1 cellular context compared by ENCODE assay signal in the genomic region with DNA sequence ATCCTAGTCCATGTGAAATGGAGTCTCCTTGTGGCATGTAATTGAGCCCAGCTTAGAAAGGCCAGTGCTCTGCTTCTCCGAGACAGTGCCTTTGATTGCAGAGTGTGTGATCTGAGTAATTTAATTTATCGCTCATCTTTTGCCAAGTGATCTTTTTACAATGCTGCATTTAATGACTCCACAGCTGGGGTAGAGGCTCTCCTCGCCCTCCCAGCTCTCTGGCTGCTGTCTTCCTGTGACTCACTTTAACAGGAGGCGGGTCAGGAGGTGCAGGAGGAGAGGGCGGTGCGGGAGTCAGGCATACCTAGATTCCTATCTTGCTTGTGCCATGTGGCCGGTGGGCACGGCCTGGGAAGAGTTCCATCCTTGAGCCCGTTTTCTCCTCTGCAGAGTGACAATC.
TF ChIP-seq lines count a peak whose summit lies in the region.

No MANE protein-coding gene starts in this region.

TF ChIP-seq in HEK293, 187 proteins besides CTCF, POLR2A, EP300 and RAD21 (continued from another document and continues in another):
- TF ChIP-seq, protein P1, sequence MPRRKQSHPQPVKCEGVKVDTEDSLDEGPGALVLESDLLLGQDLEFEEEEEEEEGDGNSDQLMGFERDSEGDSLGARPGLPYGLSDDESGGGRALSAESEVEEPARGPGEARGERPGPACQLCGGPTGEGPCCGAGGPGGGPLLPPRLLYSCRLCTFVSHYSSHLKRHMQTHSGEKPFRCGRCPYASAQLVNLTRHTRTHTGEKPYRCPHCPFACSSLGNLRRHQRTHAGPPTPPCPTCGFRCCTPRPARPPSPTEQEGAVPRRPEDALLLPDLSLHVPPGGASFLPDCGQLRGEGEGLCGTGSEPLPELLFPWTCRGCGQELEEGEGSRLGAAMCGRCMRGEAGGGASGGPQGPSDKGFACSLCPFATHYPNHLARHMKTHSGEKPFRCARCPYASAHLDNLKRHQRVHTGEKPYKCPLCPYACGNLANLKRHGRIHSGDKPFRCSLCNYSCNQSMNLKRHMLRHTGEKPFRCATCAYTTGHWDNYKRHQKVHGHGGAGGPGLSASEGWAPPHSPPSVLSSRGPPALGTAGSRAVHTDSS (tag by site-specific recombination; IDR thresholded peaks at IDR 0.05), result no peak
- TF ChIP-seq, protein P2, sequence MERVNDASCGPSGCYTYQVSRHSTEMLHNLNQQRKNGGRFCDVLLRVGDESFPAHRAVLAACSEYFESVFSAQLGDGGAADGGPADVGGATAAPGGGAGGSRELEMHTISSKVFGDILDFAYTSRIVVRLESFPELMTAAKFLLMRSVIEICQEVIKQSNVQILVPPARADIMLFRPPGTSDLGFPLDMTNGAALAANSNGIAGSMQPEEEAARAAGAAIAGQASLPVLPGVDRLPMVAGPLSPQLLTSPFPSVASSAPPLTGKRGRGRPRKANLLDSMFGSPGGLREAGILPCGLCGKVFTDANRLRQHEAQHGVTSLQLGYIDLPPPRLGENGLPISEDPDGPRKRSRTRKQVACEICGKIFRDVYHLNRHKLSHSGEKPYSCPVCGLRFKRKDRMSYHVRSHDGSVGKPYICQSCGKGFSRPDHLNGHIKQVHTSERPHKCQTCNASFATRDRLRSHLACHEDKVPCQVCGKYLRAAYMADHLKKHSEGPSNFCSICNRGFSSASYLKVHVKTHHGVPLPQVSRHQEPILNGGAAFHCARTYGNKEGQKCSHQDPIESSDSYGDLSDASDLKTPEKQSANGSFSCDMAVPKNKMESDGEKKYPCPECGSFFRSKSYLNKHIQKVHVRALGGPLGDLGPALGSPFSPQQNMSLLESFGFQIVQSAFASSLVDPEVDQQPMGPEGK (tag by site-specific recombination; IDR thresholded peaks at IDR 0.05), result no peak
- TF ChIP-seq, protein P3, sequence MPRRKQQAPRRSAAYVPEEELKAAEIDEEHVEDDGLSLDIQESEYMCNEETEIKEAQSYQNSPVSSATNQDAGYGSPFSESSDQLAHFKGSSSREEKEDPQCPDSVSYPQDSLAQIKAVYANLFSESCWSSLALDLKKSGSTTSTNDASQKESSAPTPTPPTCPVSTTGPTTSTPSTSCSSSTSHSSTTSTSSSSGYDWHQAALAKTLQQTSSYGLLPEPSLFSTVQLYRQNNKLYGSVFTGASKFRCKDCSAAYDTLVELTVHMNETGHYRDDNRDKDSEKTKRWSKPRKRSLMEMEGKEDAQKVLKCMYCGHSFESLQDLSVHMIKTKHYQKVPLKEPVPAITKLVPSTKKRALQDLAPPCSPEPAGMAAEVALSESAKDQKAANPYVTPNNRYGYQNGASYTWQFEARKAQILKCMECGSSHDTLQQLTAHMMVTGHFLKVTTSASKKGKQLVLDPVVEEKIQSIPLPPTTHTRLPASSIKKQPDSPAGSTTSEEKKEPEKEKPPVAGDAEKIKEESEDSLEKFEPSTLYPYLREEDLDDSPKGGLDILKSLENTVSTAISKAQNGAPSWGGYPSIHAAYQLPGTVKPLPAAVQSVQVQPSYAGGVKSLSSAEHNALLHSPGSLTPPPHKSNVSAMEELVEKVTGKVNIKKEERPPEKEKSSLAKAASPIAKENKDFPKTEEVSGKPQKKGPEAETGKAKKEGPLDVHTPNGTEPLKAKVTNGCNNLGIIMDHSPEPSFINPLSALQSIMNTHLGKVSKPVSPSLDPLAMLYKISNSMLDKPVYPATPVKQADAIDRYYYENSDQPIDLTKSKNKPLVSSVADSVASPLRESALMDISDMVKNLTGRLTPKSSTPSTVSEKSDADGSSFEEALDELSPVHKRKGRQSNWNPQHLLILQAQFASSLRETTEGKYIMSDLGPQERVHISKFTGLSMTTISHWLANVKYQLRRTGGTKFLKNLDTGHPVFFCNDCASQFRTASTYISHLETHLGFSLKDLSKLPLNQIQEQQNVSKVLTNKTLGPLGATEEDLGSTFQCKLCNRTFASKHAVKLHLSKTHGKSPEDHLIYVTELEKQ (tag by site-specific recombination; IDR thresholded peaks at IDR 0.05; ENCODE audit: borderline replicate concordance), result no peak; the same call in 1 of the 2 replicates
- TF ChIP-seq SP3 (tag by site-specific recombination; IDR thresholded peaks at IDR 0.05) (no peak), ZNF785 (tag by site-specific recombination; IDR thresholded peaks at IDR 0.05) (no peak), KLF9 (tag by site-specific recombination; IDR thresholded peaks at IDR 0.05; ENCODE audit: low read depth) (no peak), ZNF335 (tag by site-specific recombination; conservative IDR thresholded peaks at IDR 0.05) (0 out of 2 replicates have a peak, but pooled peaks have one; percentile 7), ZNF354C (tag by site-specific recombination; IDR thresholded peaks at IDR 0.05; ENCODE audit: borderline replicate concordance, low read depth) (no peak), ZEB2 (tag by site-specific recombination; IDR thresholded peaks at IDR 0.05) (no peak), ZFHX2 (tag by site-specific recombination; conservative IDR thresholded peaks at IDR 0.05) (peak; percentile 46; the same call in 1 of the 2 replicates), OSR2 (tag by site-specific recombination; IDR thresholded peaks at IDR 0.05) (no peak), ZNF350 (tag by site-specific recombination; IDR thresholded peaks at IDR 0.05) (no peak), GLI2 (tag by site-specific recombination; IDR thresholded peaks at IDR 0.05; ENCODE audit: borderline replicate concordance, low read depth) (no peak), ZNF521 (tag by site-specific recombination; IDR thresholded peaks at IDR 0.05) (no peak), ZNF558 (tag by site-specific recombination; IDR thresholded peaks at IDR 0.05) (no peak), FEZF1 (tag by site-specific recombination; IDR thresholded peaks at IDR 0.05) (peak; percentile 46), ZNF132 (tag by site-specific recombination; IDR thresholded peaks at IDR 0.05; ENCODE audit: borderline replicate concordance) (no peak), ZNF621 (tag by site-specific recombination; IDR thresholded peaks at IDR 0.05) (no peak), ZNF184 (tag by site-specific recombination; IDR thresholded peaks at IDR 0.05) (no peak), SP2 (tag by site-specific recombination; IDR thresholded peaks at IDR 0.05) (no peak), ZNF707 (tag by site-specific recombination; IDR thresholded peaks at IDR 0.05) (no peak)
- TF ChIP-seq, protein P4, sequence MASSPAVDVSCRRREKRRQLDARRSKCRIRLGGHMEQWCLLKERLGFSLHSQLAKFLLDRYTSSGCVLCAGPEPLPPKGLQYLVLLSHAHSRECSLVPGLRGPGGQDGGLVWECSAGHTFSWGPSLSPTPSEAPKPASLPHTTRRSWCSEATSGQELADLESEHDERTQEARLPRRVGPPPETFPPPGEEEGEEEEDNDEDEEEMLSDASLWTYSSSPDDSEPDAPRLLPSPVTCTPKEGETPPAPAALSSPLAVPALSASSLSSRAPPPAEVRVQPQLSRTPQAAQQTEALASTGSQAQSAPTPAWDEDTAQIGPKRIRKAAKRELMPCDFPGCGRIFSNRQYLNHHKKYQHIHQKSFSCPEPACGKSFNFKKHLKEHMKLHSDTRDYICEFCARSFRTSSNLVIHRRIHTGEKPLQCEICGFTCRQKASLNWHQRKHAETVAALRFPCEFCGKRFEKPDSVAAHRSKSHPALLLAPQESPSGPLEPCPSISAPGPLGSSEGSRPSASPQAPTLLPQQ (tag by site-specific recombination; IDR thresholded peaks at IDR 0.05), result no peak
- TF ChIP-seq, protein P5, sequence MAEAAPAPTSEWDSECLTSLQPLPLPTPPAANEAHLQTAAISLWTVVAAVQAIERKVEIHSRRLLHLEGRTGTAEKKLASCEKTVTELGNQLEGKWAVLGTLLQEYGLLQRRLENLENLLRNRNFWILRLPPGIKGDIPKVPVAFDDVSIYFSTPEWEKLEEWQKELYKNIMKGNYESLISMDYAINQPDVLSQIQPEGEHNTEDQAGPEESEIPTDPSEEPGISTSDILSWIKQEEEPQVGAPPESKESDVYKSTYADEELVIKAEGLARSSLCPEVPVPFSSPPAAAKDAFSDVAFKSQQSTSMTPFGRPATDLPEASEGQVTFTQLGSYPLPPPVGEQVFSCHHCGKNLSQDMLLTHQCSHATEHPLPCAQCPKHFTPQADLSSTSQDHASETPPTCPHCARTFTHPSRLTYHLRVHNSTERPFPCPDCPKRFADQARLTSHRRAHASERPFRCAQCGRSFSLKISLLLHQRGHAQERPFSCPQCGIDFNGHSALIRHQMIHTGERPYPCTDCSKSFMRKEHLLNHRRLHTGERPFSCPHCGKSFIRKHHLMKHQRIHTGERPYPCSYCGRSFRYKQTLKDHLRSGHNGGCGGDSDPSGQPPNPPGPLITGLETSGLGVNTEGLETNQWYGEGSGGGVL (tag by site-specific recombination; IDR thresholded peaks at IDR 0.05), result no peak
- TF ChIP-seq, protein P6, sequence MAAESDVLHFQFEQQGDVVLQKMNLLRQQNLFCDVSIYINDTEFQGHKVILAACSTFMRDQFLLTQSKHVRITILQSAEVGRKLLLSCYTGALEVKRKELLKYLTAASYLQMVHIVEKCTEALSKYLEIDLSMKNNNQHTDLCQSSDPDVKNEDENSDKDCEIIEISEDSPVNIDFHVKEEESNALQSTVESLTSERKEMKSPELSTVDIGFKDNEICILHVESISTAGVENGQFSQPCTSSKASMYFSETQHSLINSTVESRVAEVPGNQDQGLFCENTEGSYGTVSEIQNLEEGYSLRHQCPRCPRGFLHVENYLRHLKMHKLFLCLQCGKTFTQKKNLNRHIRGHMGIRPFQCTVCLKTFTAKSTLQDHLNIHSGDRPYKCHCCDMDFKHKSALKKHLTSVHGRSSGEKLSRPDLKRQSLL (tag by site-specific recombination; IDR thresholded peaks at IDR 0.05), result no peak
- TF ChIP-seq, protein P7, sequence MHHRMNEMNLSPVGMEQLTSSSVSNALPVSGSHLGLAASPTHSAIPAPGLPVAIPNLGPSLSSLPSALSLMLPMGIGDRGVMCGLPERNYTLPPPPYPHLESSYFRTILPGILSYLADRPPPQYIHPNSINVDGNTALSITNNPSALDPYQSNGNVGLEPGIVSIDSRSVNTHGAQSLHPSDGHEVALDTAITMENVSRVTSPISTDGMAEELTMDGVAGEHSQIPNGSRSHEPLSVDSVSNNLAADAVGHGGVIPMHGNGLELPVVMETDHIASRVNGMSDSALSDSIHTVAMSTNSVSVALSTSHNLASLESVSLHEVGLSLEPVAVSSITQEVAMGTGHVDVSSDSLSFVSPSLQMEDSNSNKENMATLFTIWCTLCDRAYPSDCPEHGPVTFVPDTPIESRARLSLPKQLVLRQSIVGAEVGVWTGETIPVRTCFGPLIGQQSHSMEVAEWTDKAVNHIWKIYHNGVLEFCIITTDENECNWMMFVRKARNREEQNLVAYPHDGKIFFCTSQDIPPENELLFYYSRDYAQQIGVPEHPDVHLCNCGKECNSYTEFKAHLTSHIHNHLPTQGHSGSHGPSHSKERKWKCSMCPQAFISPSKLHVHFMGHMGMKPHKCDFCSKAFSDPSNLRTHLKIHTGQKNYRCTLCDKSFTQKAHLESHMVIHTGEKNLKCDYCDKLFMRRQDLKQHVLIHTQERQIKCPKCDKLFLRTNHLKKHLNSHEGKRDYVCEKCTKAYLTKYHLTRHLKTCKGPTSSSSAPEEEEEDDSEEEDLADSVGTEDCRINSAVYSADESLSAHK (tag by site-specific recombination; IDR thresholded peaks at IDR 0.05), result no peak
- TF ChIP-seq, protein P8, sequence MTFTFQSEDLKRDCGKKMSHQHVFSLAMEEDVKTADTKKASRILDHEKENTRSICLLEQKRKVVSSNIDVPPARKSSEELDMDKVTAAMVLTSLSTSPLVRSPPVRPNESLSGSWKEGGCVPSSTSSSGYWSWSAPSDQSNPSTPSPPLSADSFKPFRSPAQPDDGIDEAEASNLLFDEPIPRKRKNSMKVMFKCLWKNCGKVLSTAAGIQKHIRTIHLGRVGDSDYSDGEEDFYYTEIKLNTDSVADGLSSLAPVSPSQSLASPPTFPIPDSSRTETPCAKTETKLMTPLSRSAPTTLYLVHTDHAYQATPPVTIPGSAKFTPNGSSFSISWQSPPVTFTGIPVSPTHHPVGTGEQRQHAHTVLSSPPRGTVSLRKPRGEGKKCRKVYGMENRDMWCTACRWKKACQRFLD (tag by site-specific recombination; IDR thresholded peaks at IDR 0.05), result no peak
- TF ChIP-seq, protein P9, sequence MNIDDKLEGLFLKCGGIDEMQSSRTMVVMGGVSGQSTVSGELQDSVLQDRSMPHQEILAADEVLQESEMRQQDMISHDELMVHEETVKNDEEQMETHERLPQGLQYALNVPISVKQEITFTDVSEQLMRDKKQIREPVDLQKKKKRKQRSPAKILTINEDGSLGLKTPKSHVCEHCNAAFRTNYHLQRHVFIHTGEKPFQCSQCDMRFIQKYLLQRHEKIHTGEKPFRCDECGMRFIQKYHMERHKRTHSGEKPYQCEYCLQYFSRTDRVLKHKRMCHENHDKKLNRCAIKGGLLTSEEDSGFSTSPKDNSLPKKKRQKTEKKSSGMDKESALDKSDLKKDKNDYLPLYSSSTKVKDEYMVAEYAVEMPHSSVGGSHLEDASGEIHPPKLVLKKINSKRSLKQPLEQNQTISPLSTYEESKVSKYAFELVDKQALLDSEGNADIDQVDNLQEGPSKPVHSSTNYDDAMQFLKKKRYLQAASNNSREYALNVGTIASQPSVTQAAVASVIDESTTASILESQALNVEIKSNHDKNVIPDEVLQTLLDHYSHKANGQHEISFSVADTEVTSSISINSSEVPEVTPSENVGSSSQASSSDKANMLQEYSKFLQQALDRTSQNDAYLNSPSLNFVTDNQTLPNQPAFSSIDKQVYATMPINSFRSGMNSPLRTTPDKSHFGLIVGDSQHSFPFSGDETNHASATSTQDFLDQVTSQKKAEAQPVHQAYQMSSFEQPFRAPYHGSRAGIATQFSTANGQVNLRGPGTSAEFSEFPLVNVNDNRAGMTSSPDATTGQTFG (tag by site-specific recombination; IDR thresholded peaks at IDR 0.05; ENCODE audit: borderline replicate concordance), result no peak
- TF ChIP-seq, protein P10, sequence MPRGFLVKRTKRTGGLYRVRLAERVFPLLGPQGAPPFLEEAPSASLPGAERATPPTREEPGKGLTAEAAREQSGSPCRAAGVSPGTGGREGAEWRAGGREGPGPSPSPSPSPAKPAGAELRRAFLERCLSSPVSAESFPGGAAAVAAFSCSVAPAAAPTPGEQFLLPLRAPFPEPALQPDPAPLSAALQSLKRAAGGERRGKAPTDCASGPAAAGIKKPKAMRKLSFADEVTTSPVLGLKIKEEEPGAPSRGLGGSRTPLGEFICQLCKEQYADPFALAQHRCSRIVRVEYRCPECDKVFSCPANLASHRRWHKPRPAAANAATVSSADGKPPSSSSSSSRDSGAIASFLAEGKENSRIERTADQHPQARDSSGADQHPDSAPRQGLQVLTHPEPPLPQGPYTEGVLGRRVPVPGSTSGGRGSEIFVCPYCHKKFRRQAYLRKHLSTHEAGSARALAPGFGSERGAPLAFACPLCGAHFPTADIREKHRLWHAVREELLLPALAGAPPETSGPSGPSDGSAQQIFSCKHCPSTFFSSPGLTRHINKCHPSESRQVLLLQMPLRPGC (tag by site-specific recombination; IDR thresholded peaks at IDR 0.05), result no peak
- TF ChIP-seq, protein P11, sequence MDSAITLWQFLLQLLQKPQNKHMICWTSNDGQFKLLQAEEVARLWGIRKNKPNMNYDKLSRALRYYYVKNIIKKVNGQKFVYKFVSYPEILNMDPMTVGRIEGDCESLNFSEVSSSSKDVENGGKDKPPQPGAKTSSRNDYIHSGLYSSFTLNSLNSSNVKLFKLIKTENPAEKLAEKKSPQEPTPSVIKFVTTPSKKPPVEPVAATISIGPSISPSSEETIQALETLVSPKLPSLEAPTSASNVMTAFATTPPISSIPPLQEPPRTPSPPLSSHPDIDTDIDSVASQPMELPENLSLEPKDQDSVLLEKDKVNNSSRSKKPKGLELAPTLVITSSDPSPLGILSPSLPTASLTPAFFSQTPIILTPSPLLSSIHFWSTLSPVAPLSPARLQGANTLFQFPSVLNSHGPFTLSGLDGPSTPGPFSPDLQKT (IDR thresholded peaks at IDR 0.05; ENCODE audit: borderline replicate concordance, low read depth, low read length), result no peak
- TF ChIP-seq, protein P12, sequence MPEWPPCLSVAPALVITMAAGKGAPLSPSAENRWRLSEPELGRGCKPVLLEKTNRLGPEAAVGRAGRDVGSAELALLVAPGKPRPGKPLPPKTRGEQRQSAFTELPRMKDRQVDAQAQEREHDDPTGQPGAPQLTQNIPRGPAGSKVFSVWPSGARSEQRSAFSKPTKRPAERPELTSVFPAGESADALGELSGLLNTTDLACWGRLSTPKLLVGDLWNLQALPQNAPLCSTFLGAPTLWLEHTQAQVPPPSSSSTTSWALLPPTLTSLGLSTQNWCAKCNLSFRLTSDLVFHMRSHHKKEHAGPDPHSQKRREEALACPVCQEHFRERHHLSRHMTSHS (tag by site-specific recombination; IDR thresholded peaks at IDR 0.05), result no peak
